ENCODE assay signal across 15 cellular contexts in genomic region chr7:143299346-143299745, GRCh38. TPM values are rescaled to one million over a fixed set of nuclear protein-coding genes. Genes with fewer than 3 reads are reported as not detected.
DNase-seq lines count a peak whose midpoint lies in the region; ATAC-seq and TF ChIP-seq lines count a peak whose summit lies in the region.
"Had no signal": no experiment of that assay in that cellular context is flagged by ENCODE, and none has a peak within 500 bp of the region (broad histone marks: within the 10 kb centered on the region; RNA-seq: fewer than 3 reads in every experiment).

No MANE protein-coding gene starts in this region.

- H3K4me3 Mint-ChIP-seq in T-helper 17 cell: no peak overlapping the region
- H3K4me3 Mint-ChIP-seq in stimulated activated effector memory CD8-positive, alpha-beta T cell treated with anti-CD3 and anti-CD28 coated beads, Interleukin-12 subunit alpha, Interleukin-12 subunit beta, amount 100 ng/mL, for 72 hours: no peak overlapping the region

- no peaks in the 10 kb centered on the region for H3K27me3 Mint-ChIP-seq in T-helper 17 cell

- DNase-seq in Right ventricle myocardium inferior (ENCODE audit: missing footprints) (no peak), cardiac septum (ENCODE audit: low spot score) (no peak), T-helper 17 cell (no peak), heart left ventricle (no peak), COLO829 (ENCODE audit: low spot score) (no peak), NCI-H524 treated with DMSO at 0.1 percent for 48 hours (lab: John Stamatoyannopoulos, UW) (no peak), WERI-Rb-1 (no peak)
- no peak for DNase-seq in stimulated activated effector memory CD8-positive, alpha-beta T cell treated with anti-CD3 and anti-CD28 coated beads, Interleukin-12 subunit alpha, Interleukin-12 subunit beta, amount 100 ng/mL, for 72 hours (ENCODE audit: low spot score in 2 of 2)
- DNase-seq: left cardiac atrium, NCI-H1436 treated with DMSO at 0.1 percent for 48 hours, ovary, SIG-M5 had no signal

- peak; percentile 35 for ATAC-seq in Right ventricle myocardium inferior
- no peak for ATAC-seq in T-helper 17 cell
- peak; percentile 47 to 86 (median 80) for ATAC-seq in heart left ventricle
- ATAC-seq in stimulated activated effector memory CD8-positive, alpha-beta T cell treated with anti-CD3 and anti-CD28 coated beads, Interleukin-12 subunit alpha, Interleukin-12 subunit beta, amount 100 ng/mL, for 72 hours: no peak

- H3K4me1 Mint-ChIP-seq in T-helper 17 cell: peaks cover 39% of the 10 kb centered on the region
- peaks cover 33% of the 10 kb centered on the region for H3K4me1 Mint-ChIP-seq in stimulated activated effector memory CD8-positive, alpha-beta T cell treated with anti-CD3 and anti-CD28 coated beads, Interleukin-12 subunit alpha, Interleukin-12 subunit beta, amount 100 ng/mL, for 72 hours

- H3K27ac ChIP-seq in heart left ventricle (peak overlapping the region in 5 of 12 donors; percentile 8 to 66 (median 52)), WERI-Rb-1 (no peak overlapping the region)
- H3K27ac ChIP-seq: ovary, suprapubic skin had no signal

- H3K27me3 ChIP-seq in heart left ventricle (no peaks in the 10 kb centered on the region), WERI-Rb-1 (ENCODE audit: insufficient read depth, low read depth, severe bottlenecking) (no peaks in the 10 kb centered on the region)
- H3K27me3 ChIP-seq: ovary, suprapubic skin had no signal

- H3K9me3 ChIP-seq in T-helper 17 cell (ENCODE audit: control insufficient read depth, low read length, poor library complexity, severe bottlenecking): no peaks in the 10 kb centered on the region
- H3K9me3 ChIP-seq in heart left ventricle: no peaks in the 10 kb centered on the region
- H3K9me3 ChIP-seq in WERI-Rb-1 (ENCODE audit: severe bottlenecking): no peaks in the 10 kb centered on the region
- H3K9me3 ChIP-seq: ovary, suprapubic skin had no signal

- intact Hi-C loops in Right ventricle myocardium inferior (cut with DNase I): no loop called here
- intact Hi-C loops in cardiac septum (cut with DNase I): no loop called here
- intact Hi-C loops in heart left ventricle (cut with DNase I): loop anchor here in 1 of 10 donors (5.0 kb wide), 1 partner anchor 42 kb away; no protein-coding TSS in a partner anchor

- H3K27ac Mint-ChIP-seq in T-helper 17 cell: peak overlapping the region; percentile 78
- H3K27ac Mint-ChIP-seq in stimulated activated effector memory CD8-positive, alpha-beta T cell treated with anti-CD3 and anti-CD28 coated beads, Interleukin-12 subunit alpha, Interleukin-12 subunit beta, amount 100 ng/mL, for 72 hours: peak overlapping the region; percentile 56

- H3K36me3 Mint-ChIP-seq in T-helper 17 cell (ENCODE audit: low read depth): peaks cover 19% of the 10 kb centered on the region
- peaks cover 100% of the 10 kb centered on the region for H3K36me3 Mint-ChIP-seq in stimulated activated effector memory CD8-positive, alpha-beta T cell treated with anti-CD3 and anti-CD28 coated beads, Interleukin-12 subunit alpha, Interleukin-12 subunit beta, amount 100 ng/mL, for 72 hours

- TF ChIP-seq CTCF in heart left ventricle (IDR thresholded peaks at IDR 0.05): no peak
- no peak for TF ChIP-seq CTCF in WERI-Rb-1 (IDR thresholded peaks at IDR 0.05; ENCODE audit: low read depth, low read length)

- peaks cover 0 to 100% (median 99%) of the 10 kb centered on the region in 9 donors for H3K36me3 ChIP-seq in heart left ventricle
- peaks cover 93% of the 10 kb centered on the region for H3K36me3 ChIP-seq in WERI-Rb-1
- H3K36me3 ChIP-seq: ovary had no signal

- TF ChIP-seq POLR2A in heart left ventricle (IDR thresholded peaks at IDR 0.05): no peak

- no peak overlapping the region for H3K4me3 ChIP-seq in heart left ventricle
- no peak overlapping the region for H3K4me3 ChIP-seq in WERI-Rb-1 (ENCODE audit: low read depth, low read length)
- H3K4me3 ChIP-seq: ovary, suprapubic skin had no signal

- no peaks in the 10 kb centered on the region for H3K9me3 Mint-ChIP-seq in stimulated activated effector memory CD8-positive, alpha-beta T cell treated with anti-CD3 and anti-CD28 coated beads, Interleukin-12 subunit alpha, Interleukin-12 subunit beta, amount 100 ng/mL, for 72 hours

- peaks cover 0 to 48% (median 21%) of the 10 kb centered on the region in 12 donors for H3K4me1 ChIP-seq in heart left ventricle

- 46 to 63% (median 52%) methylated on average over 2 of the region's 2 CpGs for WGBS in heart left ventricle, 4 donors

RNA-seq across cellular contexts. Expression of gene CASP2, which starts 11.2 kb away (rescaled TPM):
- total RNA-seq in Right ventricle myocardium inferior: 11.8 TPM
- total RNA-seq in cardiac septum: 12.6 TPM
- total RNA-seq in T-helper 17 cell: 10 to 100 TPM; 49.3 to 52.5 TPM
- 10 to 100 TPM in 6 of 9 donors, 1 to 10 TPM in 3; 7.4 to 18.3 (median 13.8) TPM for total RNA-seq in heart left ventricle
- polyA plus RNA-seq in heart left ventricle: 1 to 10 TPM; 5.4 to 7.0 TPM

RNA-seq across cellular contexts. Expression of gene TMEM139, which starts 14.6 kb away (rescaled TPM):
- total RNA-seq in Right ventricle myocardium inferior (14.8 TPM), cardiac septum (6.9 TPM), T-helper 17 cell (under 1 TPM; 0.77 to 0.86 TPM), heart left ventricle (10 to 100 TPM in 5 of 9 donors, 1 to 10 TPM in 4; 4.5 to 18.4 (median 12.1) TPM)
- 10 to 100 TPM in 1 of 2 donors, 1 to 10 TPM in 1; 4.1 to 23.5 TPM for polyA plus RNA-seq in heart left ventricle
- polyA plus RNA-seq: AG04450 had no signal

RNA-seq across cellular contexts. Expression of gene CLCN1, which starts 16.6 kb away (rescaled TPM):
- total RNA-seq in Right ventricle myocardium inferior: not detected
- total RNA-seq in cardiac septum: not detected
- not detected for total RNA-seq in T-helper 17 cell
- total RNA-seq in heart left ventricle: 1 to 10 TPM in 1 of 9 donors, not detected in 8; 1.4 TPM
- under 1 TPM in 1 of 2 donors, not detected in 1; 0.03 TPM for polyA plus RNA-seq in heart left ventricle
- total RNA-seq: left cardiac atrium; T-helper 2 cell treated with Interferon-gamma antibody and Interleukin-4, amounts not matched to agents 100 ng/mL and 5 ng/mL, for 36 hours had no signal
- polyA plus RNA-seq: AG04450, ovary had no signal

RNA-seq across cellular contexts. Expression of gene GSTK1, which starts 36.1 kb away (rescaled TPM):
- total RNA-seq in Right ventricle myocardium inferior (278 TPM), cardiac septum (208 TPM), T-helper 17 cell (100 to 1,000 TPM; 428 to 433 TPM), heart left ventricle (100 to 1,000 TPM; 174 to 349 (median 281) TPM)
- 100 to 1,000 TPM; 123 to 274 TPM for polyA plus RNA-seq in heart left ventricle

Comparison
In these comparisons a context has a peak if more than half of its experiments do, and no peak if none do; other contexts are left out.
1. ATAC-seq: peak in Right ventricle myocardium inferior (single experiment) and heart left ventricle (4 of 4); none in T-helper 17 cell (single experiment) and stimulated activated effector memory CD8-positive, alpha-beta T cell treated with anti-CD3 and anti-CD28 coated beads, Interleukin-12 subunit alpha, Interleukin-12 subunit beta, amount 100 ng/mL, for 72 hours (single experiment).